ENCODE assay signal across 1 cellular context in genomic region chr5:91225848-91226686, GRCh38.
TF ChIP-seq lines count a peak whose summit lies in the region.

No MANE protein-coding gene starts in this region.

TF ChIP-seq in H1, 55 proteins besides CTCF, POLR2A, EP300 and RAD21 (continued from another document):
- TF ChIP-seq, protein P1, sequence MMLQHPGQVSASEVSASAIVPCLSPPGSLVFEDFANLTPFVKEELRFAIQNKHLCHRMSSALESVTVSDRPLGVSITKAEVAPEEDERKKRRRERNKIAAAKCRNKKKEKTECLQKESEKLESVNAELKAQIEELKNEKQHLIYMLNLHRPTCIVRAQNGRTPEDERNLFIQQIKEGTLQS (IDR thresholded peaks at IDR 0.05; ENCODE audit: insufficient read depth, low read depth, low read length): 0 out of 2 replicates have a peak, but pooled peaks have one; percentile 6
